Comparison of ENCODE assay signal across 13 cellular contexts in genomic region chr11:102427068-102427467, GRCh38. TPM values are rescaled to one million over a fixed set of nuclear protein-coding genes. Genes with fewer than 3 reads are reported as not detected.
DNase-seq lines count a peak whose midpoint lies in the region; ATAC-seq lines count a peak whose summit lies in the region.
"Had no signal": no experiment of that assay in that cellular context is flagged by ENCODE, and none has a peak within 500 bp of the region (broad histone marks: within the 10 kb centered on the region; RNA-seq: fewer than 3 reads in every experiment).

No MANE protein-coding gene starts in this region.

- ATAC-seq in activated CD8-positive, alpha-beta memory T cell treated with anti-CD3 and anti-CD28 coated beads, Interleukin-2, amount 10 ng/mL, durations not matched to agents 7 days and 5 days, result no peak
- ATAC-seq in T-cell (replicated peaks in 1 of 4) (no peak), GM18858 (IDR thresholded peaks at IDR 0.05; ENCODE audit: unreplicated experiment) (no peak)
- no peak for ATAC-seq in stimulated activated naive CD8-positive, alpha-beta T cell treated with anti-CD3 and anti-CD28 coated beads, Interleukin-15, amount 100 ng/mL, for 72 hours
- ATAC-seq: lower lobe of right lung had no signal

- POLR2A ChIA-PET in T-cell (lab: Charles Lee), result interaction anchor here (0.5 to 1.1 kb wide), 3 partner anchors 21 to 88 kb away, joined by 3 to 6 read pairs (median 3); no protein-coding TSS in a partner anchor

- H3K4me1 Mint-ChIP-seq in activated CD8-positive, alpha-beta memory T cell treated with anti-CD3 and anti-CD28 coated beads, Interleukin-2, amount 10 ng/mL, durations not matched to agents 7 days and 5 days, result peaks cover 63% of the 10 kb centered on the region
- H3K4me1 Mint-ChIP-seq in T-cell, result peaks cover 88 to 91% (median 90%) of the 10 kb centered on the region in 3 donors
- H3K4me1 Mint-ChIP-seq in stimulated activated naive CD8-positive, alpha-beta T cell treated with anti-CD3 and anti-CD28 coated beads, Interleukin-15, amount 100 ng/mL, for 72 hours, result peaks cover 94% of the 10 kb centered on the region

- peaks cover 48% of the 10 kb centered on the region for H3K36me3 Mint-ChIP-seq in activated CD8-positive, alpha-beta memory T cell treated with anti-CD3 and anti-CD28 coated beads, Interleukin-2, amount 10 ng/mL, durations not matched to agents 7 days and 5 days
- H3K36me3 Mint-ChIP-seq in T-cell, result peaks cover 50% of the 10 kb centered on the region

- no peaks in the 10 kb centered on the region for H3K27me3 Mint-ChIP-seq in activated CD8-positive, alpha-beta memory T cell treated with anti-CD3 and anti-CD28 coated beads, Interleukin-2, amount 10 ng/mL, durations not matched to agents 7 days and 5 days
- no peaks in the 10 kb centered on the region for H3K27me3 Mint-ChIP-seq in T-cell
- H3K27me3 Mint-ChIP-seq in stimulated activated naive CD8-positive, alpha-beta T cell treated with anti-CD3 and anti-CD28 coated beads, Interleukin-15, amount 100 ng/mL, for 72 hours, result no peaks in the 10 kb centered on the region

- H3K4me3 Mint-ChIP-seq in activated CD8-positive, alpha-beta memory T cell treated with anti-CD3 and anti-CD28 coated beads, Interleukin-2, amount 10 ng/mL, durations not matched to agents 7 days and 5 days, result no peak overlapping the region
- H3K4me3 Mint-ChIP-seq in T-cell, result peak overlapping the region in 1 of 3 donors; percentile 41
- peak overlapping the region; percentile 39 to 43 for H3K4me3 Mint-ChIP-seq in stimulated activated naive CD8-positive, alpha-beta T cell treated with anti-CD3 and anti-CD28 coated beads, Interleukin-15, amount 100 ng/mL, for 72 hours

- no peak for DNase-seq in activated CD8-positive, alpha-beta memory T cell treated with anti-CD3 and anti-CD28 coated beads, Interleukin-2, amount 10 ng/mL, durations not matched to agents 7 days and 5 days
- DNase-seq in activated CD8-positive, alpha-beta memory T cell treated with anti-CD3 and anti-CD28 coated beads, Interleukin-2, amount 50 U/mL, for 48 hours, result no peak
- no peak for DNase-seq in T-cell
- DNase-seq in foreskin melanocyte, result peak; percentile 92
- no peak for DNase-seq in stimulated activated naive CD8-positive, alpha-beta T cell treated with anti-CD3 and anti-CD28 coated beads, Interleukin-15, amount 100 ng/mL, for 72 hours
- no peak for DNase-seq in NCI-H1092 (lab: John Stamatoyannopoulos, UW)
- no peak for DNase-seq in OCI-M1 (lab: John Stamatoyannopoulos, UW)
- DNase-seq: lower lobe of right lung; MM.1S; posterior cingulate gyrus; RPMI8226; stimulated activated CD4-positive, alpha-beta T cell treated with anti-CD3 and anti-CD28 coated beads, Interleukin-15, amount 100 ng/mL, for 24 hours had no signal

- peaks cover 2% of the 10 kb centered on the region for H3K9me3 Mint-ChIP-seq in activated CD8-positive, alpha-beta memory T cell treated with anti-CD3 and anti-CD28 coated beads, Interleukin-2, amount 10 ng/mL, durations not matched to agents 7 days and 5 days (ENCODE audit: low read depth)
- H3K9me3 Mint-ChIP-seq in T-cell, result peaks cover 0 to 3% (median 3%) of the 10 kb centered on the region in 3 donors
- peaks cover 5 to 8% of the 10 kb centered on the region in 2 donors for H3K9me3 Mint-ChIP-seq in stimulated activated naive CD8-positive, alpha-beta T cell treated with anti-CD3 and anti-CD28 coated beads, Interleukin-15, amount 100 ng/mL, for 72 hours

- CTCF ChIA-PET in activated CD8-positive, alpha-beta memory T cell treated with anti-CD3 and anti-CD28 coated beads, Interleukin-2, amount 10 ng/mL, durations not matched to agents 7 days and 5 days (lab: Charles Lee), result interaction anchor here (0.7 to 1.4 kb wide), 3 partner anchors 12 to 143 kb away, joined by 3 to 5 read pairs (median 3); no protein-coding TSS in a partner anchor
- CTCF ChIA-PET in T-cell (lab: Charles Lee), result interaction anchor here (0.6 to 1.2 kb wide), 7 partner anchors 24 to 166 kb away, joined by 3 to 10 read pairs (median 3); no protein-coding TSS in a partner anchor

- peak overlapping the region; percentile 9 for H3K27ac Mint-ChIP-seq in activated CD8-positive, alpha-beta memory T cell treated with anti-CD3 and anti-CD28 coated beads, Interleukin-2, amount 10 ng/mL, durations not matched to agents 7 days and 5 days
- peak overlapping the region; percentile 93 to 94 for H3K27ac Mint-ChIP-seq in T-cell
- H3K27ac Mint-ChIP-seq in stimulated activated naive CD8-positive, alpha-beta T cell treated with anti-CD3 and anti-CD28 coated beads, Interleukin-15, amount 100 ng/mL, for 72 hours, result peak overlapping the region; percentile 15 to 36

RNA-seq across cellular contexts. Expression of gene TMEM123, which starts 25.5 kb away (rescaled TPM):
- total RNA-seq in activated CD8-positive, alpha-beta memory T cell treated with anti-CD3 and anti-CD28 coated beads, Interleukin-2, amount 10 ng/mL, durations not matched to agents 7 days and 5 days, result 100 to 1,000 TPM; 194 to 242 TPM
- 100 to 1,000 TPM; 361 to 469 (median 428) TPM for total RNA-seq in T-cell

Comparison
In these comparisons a context has a peak if more than half of its experiments do, and no peak if none do; other contexts are left out.
1. H3K27ac Mint-ChIP-seq: peak in every context shown above with its lines; median percentile 94 in T-cell; 26 in stimulated activated naive CD8-positive, alpha-beta T cell treated with anti-CD3 and anti-CD28 coated beads, Interleukin-15, amount 100 ng/mL, for 72 hours; 9 in activated CD8-positive, alpha-beta memory T cell treated with anti-CD3 and anti-CD28 coated beads, Interleukin-2, amount 10 ng/mL, durations not matched to agents 7 days and 5 days.